8 cellular contexts compared by ENCODE assay signal in genomic region chr3:7144696-7145308, GRCh38.
DNase-seq lines count a peak whose midpoint lies in the region; ATAC-seq and TF ChIP-seq lines count a peak whose summit lies in the region.

No MANE protein-coding gene starts in this region.

- CTCF ChIA-PET in HCT116 (lab: Charles Lee), result interaction anchor here (0.7 to 2.0 kb wide), 8 partner anchors 10 to 1095 kb away, joined by 3 to 4 read pairs (median 3); no protein-coding TSS in a partner anchor

- TF ChIP-seq POLR2A in HCT116 (IDR thresholded peaks at IDR 0.05; ENCODE audit: borderline replicate concordance, extremely low read depth, insufficient read depth, insufficient read length) (no peak), vagina (IDR thresholded peaks at IDR 0.05) (no peak)

- intact Hi-C loops in HCT116 (cut with micrococcal nuclease), result loop anchor here (10.0 kb wide), 2 partner anchors 940 to 1840 kb away; no protein-coding TSS in a partner anchor
- intact Hi-C loops in left lung (cut with DNase I), result no loop called here
- intact Hi-C loops in vagina (cut with DNase I), result no loop called here

- RAD21 ChIA-PET in HCT116 (lab: Charles Lee; ENCODE audit: low non-redundant PET in 1 of 2, low total read pairs in 2 of 2, uncharacterized antibody in 2 of 2, unreplicated experiment in 2 of 2), result no interaction called here

- no peaks in the 10 kb centered on the region for H3K27me3 ChIP-seq in HCT116 (ENCODE audit: insufficient read depth, low read length)
- no peaks in the 10 kb centered on the region for H3K27me3 ChIP-seq in RWPE2 (ENCODE audit: insufficient read depth, poor library complexity, severe bottlenecking)
- H3K27me3 ChIP-seq in left lung, result no peaks in the 10 kb centered on the region
- no peaks in the 10 kb centered on the region for H3K27me3 ChIP-seq in vagina

- H3K27ac ChIP-seq in HCT116 (ENCODE audit: low read depth, low read length) (no peak overlapping the region), RWPE2 (ENCODE audit: poor library complexity, severe bottlenecking) (no peak overlapping the region), left lung (no peak overlapping the region), vagina (no peak overlapping the region)

- peak; percentile 50 for TF ChIP-seq RAD21 in HCT116 (IDR thresholded peaks at IDR 0.05; ENCODE audit: low read depth)

- TF ChIP-seq CTCF in GM12874 (IDR thresholded peaks at IDR 0.05; ENCODE audit: insufficient read depth, low read depth, low read length), result peak; percentile 62
- TF ChIP-seq CTCF in HCT116 (IDR thresholded peaks at IDR 0.05 in 2 of 3, conservative IDR thresholded peaks at IDR 0.05 in 1 of 3; ENCODE audit: borderline replicate concordance in 1 of 3, insufficient read depth in 1 of 3, low read depth in 2 of 3, low read length in 2 of 3), result peak; percentile 37 to 81 (median 78); a peak in 5 of 6 replicates
- peak; percentile 49 for TF ChIP-seq CTCF in RWPE2 (IDR thresholded peaks at IDR 0.05; ENCODE audit: poor library complexity, severe bottlenecking)
- peak in 1 of 2 donors; percentile 29 for TF ChIP-seq CTCF in left lung (IDR thresholded peaks at IDR 0.05)
- TF ChIP-seq CTCF in vagina (IDR thresholded peaks at IDR 0.05), result no peak

- DNase-seq in HCT116 (ENCODE audit: low read depth, low spot score) (peak; percentile 31), RWPE2 (ENCODE audit: low spot score) (no peak), left lung (no peak), vagina (ENCODE audit: extremely low spot score in 2 of 2) (no peak), DMS114 treated with DMSO at 0.1 percent for 48 hours (lab: John Stamatoyannopoulos, UW; ENCODE audit: unreplicated experiment) (no peak)

- H3K36me3 ChIP-seq in HCT116 (ENCODE audit: control insufficient read depth in 1 of 2, insufficient read depth in 2 of 2, low read length in 2 of 2) (no peaks in the 10 kb centered on the region), RWPE2 (ENCODE audit: low read depth) (no peaks in the 10 kb centered on the region), left lung (no peaks in the 10 kb centered on the region), vagina (no peaks in the 10 kb centered on the region)

- H3K4me3 ChIP-seq in HCT116 (replicated peaks in 1 of 2; ENCODE audit: low read depth in 1 of 2, low read length in 2 of 2) (no peak overlapping the region), RWPE2 (ENCODE audit: severe bottlenecking) (no peak overlapping the region), left lung (no peak overlapping the region), vagina (no peak overlapping the region)

- H3K4me1 ChIP-seq in HCT116 (ENCODE audit: control insufficient read depth in 1 of 2, insufficient read depth in 2 of 2, low read length in 2 of 2) (no peaks in the 10 kb centered on the region), RWPE2 (ENCODE audit: insufficient read depth, poor library complexity, severe bottlenecking) (no peaks in the 10 kb centered on the region), left lung (no peaks in the 10 kb centered on the region), vagina (no peaks in the 10 kb centered on the region)

- POLR2A ChIA-PET in HCT116 (lab: Charles Lee), result no interaction called here

- no peaks in the 10 kb centered on the region for H3K79me2 ChIP-seq in HCT116 (ENCODE audit: insufficient read depth, low read length)

- ATAC-seq in HCT116, result peak; percentile 79
- ATAC-seq in RWPE2 (ENCODE audit: low read depth), result no peak
- ATAC-seq in left lung, result peak; percentile 55
- ATAC-seq in esophagus mucosa, result no peak
- no peak for ATAC-seq in GM21381 (IDR thresholded peaks at IDR 0.05; ENCODE audit: unreplicated experiment)

- H3K9me3 ChIP-seq in HCT116 (ENCODE audit: control insufficient read depth in 1 of 2, insufficient read depth in 1 of 2, low read depth in 1 of 2, low read length in 2 of 2), result no peaks in the 10 kb centered on the region
- no peaks in the 10 kb centered on the region for H3K9me3 ChIP-seq in RWPE2 (ENCODE audit: severe bottlenecking)
- H3K9me3 ChIP-seq in left lung, result no peaks in the 10 kb centered on the region
- no peaks in the 10 kb centered on the region for H3K9me3 ChIP-seq in vagina

- no peak overlapping the region for H2AFZ ChIP-seq in HCT116 (ENCODE audit: low read depth, low read length, poor library complexity, severe bottlenecking)

- BruUV-seq in HCT116 (replicated peaks; lab: Mats Ljungman, UMichigan), result no TSS peak

- H4K20me1 ChIP-seq in HCT116 (ENCODE audit: insufficient read depth), result no peaks in the 10 kb centered on the region

- H3K9me2 ChIP-seq in HCT116 (ENCODE audit: insufficient read depth), result no peaks in the 10 kb centered on the region

- H3K9ac ChIP-seq in HCT116 (ENCODE audit: low read length), result no peak overlapping the region

- H3K4me2 ChIP-seq in HCT116 (ENCODE audit: low read length), result no peak overlapping the region

TF ChIP-seq in HCT116, 20 proteins besides CTCF, POLR2A, EP300 and RAD21:
- TF ChIP-seq MAX (IDR thresholded peaks at IDR 0.05) (no peak), POLR2AphosphoS5 (IDR thresholded peaks at IDR 0.05; ENCODE audit: low read depth, low read length) (no peak), CEBPB (IDR thresholded peaks at IDR 0.05; ENCODE audit: low read depth) (no peak), EGR1 (IDR thresholded peaks at IDR 0.05; ENCODE audit: low read depth) (no peak), SIN3A (IDR thresholded peaks at IDR 0.05; ENCODE audit: low read depth) (no peak), CBX3 (IDR thresholded peaks at IDR 0.05; ENCODE audit: low read depth) (no peak), SP1 (IDR thresholded peaks at IDR 0.05; ENCODE audit: low read depth) (no peak), ELF1 (IDR thresholded peaks at IDR 0.05; ENCODE audit: borderline replicate concordance, low read depth) (no peak), EZH2 (IDR thresholded peaks at IDR 0.05) (no peak), FOSL1 (IDR thresholded peaks at IDR 0.05; ENCODE audit: low read depth) (no peak), ZFX (IDR thresholded peaks at IDR 0.05) (no peak), SRF (IDR thresholded peaks at IDR 0.05; ENCODE audit: low read depth) (no peak), ZNF274 (IDR thresholded peaks at IDR 0.05; ENCODE audit: low read depth, low read length) (no peak), JUND (IDR thresholded peaks at IDR 0.05) (no peak)
- TF ChIP-seq, protein P1, sequence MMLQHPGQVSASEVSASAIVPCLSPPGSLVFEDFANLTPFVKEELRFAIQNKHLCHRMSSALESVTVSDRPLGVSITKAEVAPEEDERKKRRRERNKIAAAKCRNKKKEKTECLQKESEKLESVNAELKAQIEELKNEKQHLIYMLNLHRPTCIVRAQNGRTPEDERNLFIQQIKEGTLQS (IDR thresholded peaks at IDR 0.05), result no peak
- TF ChIP-seq, protein P2, sequence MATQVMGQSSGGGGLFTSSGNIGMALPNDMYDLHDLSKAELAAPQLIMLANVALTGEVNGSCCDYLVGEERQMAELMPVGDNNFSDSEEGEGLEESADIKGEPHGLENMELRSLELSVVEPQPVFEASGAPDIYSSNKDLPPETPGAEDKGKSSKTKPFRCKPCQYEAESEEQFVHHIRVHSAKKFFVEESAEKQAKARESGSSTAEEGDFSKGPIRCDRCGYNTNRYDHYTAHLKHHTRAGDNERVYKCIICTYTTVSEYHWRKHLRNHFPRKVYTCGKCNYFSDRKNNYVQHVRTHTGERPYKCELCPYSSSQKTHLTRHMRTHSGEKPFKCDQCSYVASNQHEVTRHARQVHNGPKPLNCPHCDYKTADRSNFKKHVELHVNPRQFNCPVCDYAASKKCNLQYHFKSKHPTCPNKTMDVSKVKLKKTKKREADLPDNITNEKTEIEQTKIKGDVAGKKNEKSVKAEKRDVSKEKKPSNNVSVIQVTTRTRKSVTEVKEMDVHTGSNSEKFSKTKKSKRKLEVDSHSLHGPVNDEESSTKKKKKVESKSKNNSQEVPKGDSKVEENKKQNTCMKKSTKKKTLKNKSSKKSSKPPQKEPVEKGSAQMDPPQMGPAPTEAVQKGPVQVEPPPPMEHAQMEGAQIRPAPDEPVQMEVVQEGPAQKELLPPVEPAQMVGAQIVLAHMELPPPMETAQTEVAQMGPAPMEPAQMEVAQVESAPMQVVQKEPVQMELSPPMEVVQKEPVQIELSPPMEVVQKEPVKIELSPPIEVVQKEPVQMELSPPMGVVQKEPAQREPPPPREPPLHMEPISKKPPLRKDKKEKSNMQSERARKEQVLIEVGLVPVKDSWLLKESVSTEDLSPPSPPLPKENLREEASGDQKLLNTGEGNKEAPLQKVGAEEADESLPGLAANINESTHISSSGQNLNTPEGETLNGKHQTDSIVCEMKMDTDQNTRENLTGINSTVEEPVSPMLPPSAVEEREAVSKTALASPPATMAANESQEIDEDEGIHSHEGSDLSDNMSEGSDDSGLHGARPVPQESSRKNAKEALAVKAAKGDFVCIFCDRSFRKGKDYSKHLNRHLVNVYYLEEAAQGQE (IDR thresholded peaks at IDR 0.05; ENCODE audit: low read depth), result no peak
- TF ChIP-seq, protein P3, sequence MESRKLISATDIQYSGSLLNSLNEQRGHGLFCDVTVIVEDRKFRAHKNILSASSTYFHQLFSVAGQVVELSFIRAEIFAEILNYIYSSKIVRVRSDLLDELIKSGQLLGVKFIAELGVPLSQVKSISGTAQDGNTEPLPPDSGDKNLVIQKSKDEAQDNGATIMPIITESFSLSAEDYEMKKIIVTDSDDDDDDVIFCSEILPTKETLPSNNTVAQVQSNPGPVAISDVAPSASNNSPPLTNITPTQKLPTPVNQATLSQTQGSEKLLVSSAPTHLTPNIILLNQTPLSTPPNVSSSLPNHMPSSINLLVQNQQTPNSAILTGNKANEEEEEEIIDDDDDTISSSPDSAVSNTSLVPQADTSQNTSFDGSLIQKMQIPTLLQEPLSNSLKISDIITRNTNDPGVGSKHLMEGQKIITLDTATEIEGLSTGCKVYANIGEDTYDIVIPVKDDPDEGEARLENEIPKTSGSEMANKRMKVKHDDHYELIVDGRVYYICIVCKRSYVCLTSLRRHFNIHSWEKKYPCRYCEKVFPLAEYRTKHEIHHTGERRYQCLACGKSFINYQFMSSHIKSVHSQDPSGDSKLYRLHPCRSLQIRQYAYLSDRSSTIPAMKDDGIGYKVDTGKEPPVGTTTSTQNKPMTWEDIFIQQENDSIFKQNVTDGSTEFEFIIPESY (IDR thresholded peaks at IDR 0.05; ENCODE audit: extremely low read depth, insufficient replicate concordance, low read length), result no peak

Comparison
In these comparisons a context has a peak if more than half of its experiments do, and no peak if none do; other contexts are left out.
1. CTCF ChIP-seq: peak in GM12874 (single experiment), HCT116 (3 of 3) and RWPE2 (single experiment); none in vagina (0 of 3).
2. ATAC-seq: peak in HCT116 (single experiment) and left lung (single experiment); none in RWPE2 (single experiment), esophagus mucosa (single experiment) and GM21381 (single experiment).